11 cellular contexts compared by ENCODE assay signal in the genomic region with DNA sequence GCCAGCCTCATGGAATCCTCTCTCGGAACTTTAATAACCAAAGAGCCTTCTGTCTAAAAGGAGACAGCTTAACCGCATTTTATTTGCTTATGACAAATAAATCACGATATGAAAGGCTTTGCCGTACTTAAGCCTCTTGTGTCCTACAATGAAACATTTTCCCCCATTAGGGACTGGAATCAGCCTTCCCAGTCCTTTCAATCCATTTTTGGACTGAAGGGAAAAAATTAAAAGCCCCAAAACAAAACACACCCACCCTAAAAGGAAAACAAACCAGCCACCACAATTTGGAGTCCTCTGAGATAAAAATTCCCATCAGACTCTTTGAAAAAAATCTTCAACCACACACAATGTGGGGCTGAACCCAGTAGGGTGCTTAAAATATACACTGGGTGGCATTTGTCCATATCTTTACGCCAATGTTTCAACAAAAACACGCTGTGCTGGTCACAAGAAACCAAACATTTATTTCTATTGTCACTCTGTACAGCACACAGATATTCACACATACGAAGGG. TPM values are rescaled to one million over a fixed set of nuclear protein-coding genes. Genes with fewer than 3 reads are reported as not detected.
DNase-seq lines count a peak whose midpoint lies in the region; ATAC-seq and TF ChIP-seq lines count a peak whose summit lies in the region.
"Had no signal": no experiment of that assay in that cellular context is flagged by ENCODE, and none has a peak within 500 bp of the region (broad histone marks: within the 10 kb centered on the region; RNA-seq: fewer than 3 reads in every experiment).

No MANE protein-coding gene starts in this region.

- TF ChIP-seq EP300 in transverse colon (IDR thresholded peaks at IDR 0.05; ENCODE audit: low read depth) = no peak

- H3K36me3 ChIP-seq in endodermal cell (ENCODE audit: control insufficient read depth, insufficient read depth, low read length) (no peaks in the 10 kb centered on the region), transverse colon (no peaks in the 10 kb centered on the region)

- H3K27me3 ChIP-seq in endodermal cell (ENCODE audit: control insufficient read depth, insufficient read depth, low read length, poor library complexity, severe bottlenecking) = peaks cover 99% of the 10 kb centered on the region
- H3K27me3 ChIP-seq in transverse colon = peaks cover 7% of the 10 kb centered on the region
- peaks cover 99% of the 10 kb centered on the region for H3K27me3 ChIP-seq in foreskin keratinocyte

- no peaks in the 10 kb centered on the region for H3K36me3 Mint-ChIP-seq in endodermal cell (ENCODE audit: low read depth)

- H3K4me3 ChIP-seq in endodermal cell (ENCODE audit: low read length) = no peak overlapping the region
- H3K4me3 ChIP-seq in transverse colon = peak overlapping the region in 1 of 4 donors; percentile 28

- TF ChIP-seq CTCF in endodermal cell (conservative IDR thresholded peaks at IDR 0.05) (no peak), transverse colon (IDR thresholded peaks at IDR 0.05) (no peak), foreskin keratinocyte (conservative IDR thresholded peaks at IDR 0.05) (no peak)

- peaks cover 34% of the 10 kb centered on the region for H3K27me3 Mint-ChIP-seq in endodermal cell (ENCODE audit: insufficient read depth)

- intact Hi-C loops in transverse colon (cut with DNase I; ENCODE audit: low total_unique reads) = loop anchor here (5.0 kb wide), 1 partner anchor 33 kb away; no protein-coding TSS in a partner anchor

- H3K4me1 ChIP-seq in endodermal cell (ENCODE audit: control insufficient read depth, insufficient read depth, low read length) = peaks cover 11% of the 10 kb centered on the region
- peaks cover 36 to 92% (median 71%) of the 10 kb centered on the region in 4 donors for H3K4me1 ChIP-seq in transverse colon
- H3K4me1 ChIP-seq in foreskin keratinocyte = no peaks in the 10 kb centered on the region

- H3K9ac ChIP-seq in endodermal cell (ENCODE audit: extremely low read depth, low read length, poor library complexity, severe bottlenecking) = no peak overlapping the region

- no peak overlapping the region for H3K27ac Mint-ChIP-seq in endodermal cell
- H3K27ac Mint-ChIP-seq: T-helper 17 cell had no signal

- DNase-seq in NCI-H1436 (lab: John Stamatoyannopoulos, UW) (peak; percentile 31), NCI-H1436 treated with DMSO at 0.1 percent for 48 hours (lab: John Stamatoyannopoulos, UW) (no peak), endodermal cell (no peak), transverse colon (no peak), foreskin keratinocyte (no peak)
- DNase-seq: GF-D8, glutamatergic neuron, NCI-H510A treated with DMSO at 0.1 percent for 48 hours, T-helper 17 cell had no signal

- H3K27ac ChIP-seq in endodermal cell (ENCODE audit: low read depth, low read length) (peak overlapping the region; percentile 37), transverse colon (peak overlapping the region; percentile 89 to 95 (median 92)), foreskin keratinocyte (no peak overlapping the region)

- no peak for ATAC-seq in foreskin keratinocyte
- ATAC-seq in GM18502 (IDR thresholded peaks at IDR 0.05; ENCODE audit: poor library complexity, unreplicated experiment) = no peak
- ATAC-seq: T-helper 17 cell had no signal

- in situ Hi-C loops in transverse colon (cut with MboI; ENCODE audit: low pct_ligation_motif_present in 1 of 4, low pct_unique_long_range_greater_than_20kb in 1 of 4, low sequenced_read_pairs in 3 of 4) = no loop called here

- no peak overlapping the region for H3K4me3 Mint-ChIP-seq in endodermal cell
- H3K4me3 Mint-ChIP-seq: T-helper 17 cell had no signal

- WGBS in endodermal cell (ENCODE audit: insufficient coverage in 1 of 2, insufficient read length in 1 of 2), 2 experiments = 11 to 26% methylated on average over 4 to 6 of the region's 7 CpGs
- WGBS in transverse colon (ENCODE audit: low coverage in 1 of 2), 2 donors = 52 to 63% methylated on average over 5 to 7 of the region's 7 CpGs

- TF ChIP-seq POLR2A in transverse colon (IDR thresholded peaks at IDR 0.05) = no peak

- no peaks in the 10 kb centered on the region for H3K9me3 Mint-ChIP-seq in endodermal cell

- H3K9me3 ChIP-seq in endodermal cell (ENCODE audit: control insufficient read depth, low read length) (no peaks in the 10 kb centered on the region), transverse colon (no peaks in the 10 kb centered on the region)

- peaks cover 17% of the 10 kb centered on the region for H3K4me1 Mint-ChIP-seq in endodermal cell

RNA-seq across cellular contexts. Expression of gene HOXB4, which starts 3.0 kb away (rescaled TPM):
- total RNA-seq in endodermal cell = not detected
- 3.5 TPM for polyA plus RNA-seq in endodermal cell (2013, experiment 1 of 2)
- polyA plus RNA-seq in endodermal cell (2013, experiment 2 of 2) = 3.4 TPM
- 1 to 10 TPM in 3 of 4 donors, not detected in 1; 1.9 to 4.8 (median 2.0) TPM for total RNA-seq in transverse colon
- 0.03 and 0.04 TPM in 2 replicates for total RNA-seq in foreskin keratinocyte
- polyA plus RNA-seq in foreskin keratinocyte = 0.03 and 0.04 TPM in 2 replicates

RNA-seq across cellular contexts. Expression of gene HOXB3, which starts 14.9 kb away (rescaled TPM):
- total RNA-seq in endodermal cell = not detected
- 36.0 TPM for polyA plus RNA-seq in endodermal cell (2013, experiment 1 of 2)
- 33.5 TPM for polyA plus RNA-seq in endodermal cell (2013, experiment 2 of 2)
- total RNA-seq in transverse colon = 10 to 100 TPM; 25.7 to 57.1 (median 34.9) TPM
- 0.04 and 0.48 TPM in 2 replicates for total RNA-seq in foreskin keratinocyte
- polyA plus RNA-seq in foreskin keratinocyte = 0.02 and 0.09 TPM in 2 replicates

RNA-seq across cellular contexts. Expression of gene HOXB5, which starts 18.5 kb away (rescaled TPM):
- not detected for total RNA-seq in endodermal cell
- polyA plus RNA-seq in endodermal cell (2013, experiment 1 of 2) = 5.3 TPM
- 2.5 TPM for polyA plus RNA-seq in endodermal cell (2013, experiment 2 of 2)
- 10 to 100 TPM; 10.5 to 35.4 (median 18.7) TPM for total RNA-seq in transverse colon
- total RNA-seq in foreskin keratinocyte = not detected in 2 replicates
- polyA plus RNA-seq in foreskin keratinocyte = not detected in 2 replicates
- total RNA-seq: cardiac septum, T-helper 17 cell had no signal

RNA-seq across cellular contexts. Expression of gene HOXB6, which starts 29.7 kb away (rescaled TPM):
- total RNA-seq in endodermal cell = not detected
- polyA plus RNA-seq in endodermal cell (2013, experiment 1 of 2) = 14.4 TPM
- polyA plus RNA-seq in endodermal cell (2013, experiment 2 of 2) = 10.0 TPM
- total RNA-seq in transverse colon = 10 to 100 TPM; 42.7 to 78.4 (median 62.5) TPM
- total RNA-seq in foreskin keratinocyte = not detected in 2 replicates
- polyA plus RNA-seq in foreskin keratinocyte = not detected in 2 replicates
- total RNA-seq: T-helper 17 cell had no signal

RNA-seq across cellular contexts. Expression of gene HOXB2, which starts 30.2 kb away (rescaled TPM):
- total RNA-seq in endodermal cell (under 1 TPM in 1 of 2 donors, not detected in 1; 0.22 TPM), transverse colon (10 to 100 TPM in 3 of 4 donors, not detected in 1; 13.5 to 93.9 (median 13.8) TPM), foreskin keratinocyte (0.41 and 0.74 TPM in 2 replicates)
- polyA plus RNA-seq in endodermal cell (2013, experiment 1 of 2) = 121 TPM
- 124 TPM for polyA plus RNA-seq in endodermal cell (2013, experiment 2 of 2)
- polyA plus RNA-seq in foreskin keratinocyte = 1.2 and 1.3 TPM in 2 replicates

Comparison
In these comparisons a context has a peak if more than half of its experiments do, and no peak if none do; other contexts are left out.
1. RNA of gene HOXB3, which starts 14.9 kb away (total RNA-seq): 25.7 to 57.1 TPM in transverse colon; 0.04 to 0.48 TPM in foreskin keratinocyte and not detected in endodermal cell; every median in the first group is over 10 times any median in the second.
2. RNA of gene HOXB5, which starts 18.5 kb away (total RNA-seq): 10.5 to 35.4 TPM in transverse colon; not detected in endodermal cell and not detected in foreskin keratinocyte; every median in the first group is over 10 times any median in the second.